Comparison of ENCODE assay signal across 8 cellular contexts in the genomic region with DNA sequence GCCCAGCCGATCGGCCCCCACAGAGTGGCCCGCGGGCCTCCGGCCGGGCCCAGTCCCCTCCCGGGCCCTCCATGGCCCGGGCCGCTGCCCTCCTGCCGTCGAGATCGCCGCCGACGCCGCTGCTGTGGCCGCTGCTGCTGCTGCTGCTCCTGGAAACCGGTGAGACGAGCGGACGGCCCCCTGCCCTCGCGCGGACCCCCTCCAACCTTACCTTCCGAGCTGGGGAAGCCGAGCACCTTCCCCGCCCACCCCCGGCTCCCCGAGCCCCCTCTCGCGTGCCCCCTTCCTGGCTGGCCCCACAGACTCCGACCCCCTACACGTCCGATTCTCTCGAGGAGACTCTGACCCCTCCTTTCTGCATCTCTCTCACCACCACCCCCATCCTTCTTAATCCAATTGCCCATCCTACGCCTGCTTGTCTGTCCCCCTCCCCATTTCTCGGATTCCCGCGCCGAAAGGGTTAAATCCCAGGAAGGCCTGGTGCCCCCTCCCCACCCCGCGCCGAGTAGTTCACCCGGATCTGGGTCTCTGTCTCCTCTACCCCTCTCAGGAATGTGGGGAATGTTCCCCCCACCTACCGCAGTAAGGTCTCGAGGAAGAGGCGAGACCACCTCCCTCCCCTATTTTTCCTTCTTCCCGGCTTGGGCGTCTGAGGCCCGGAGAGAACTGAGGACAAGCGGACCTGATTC. TPM values are rescaled to one million over a fixed set of nuclear protein-coding genes. Genes with fewer than 3 reads are reported as not detected.
DNase-seq lines count a peak whose midpoint lies in the region; ATAC-seq and TF ChIP-seq lines count a peak whose summit lies in the region.

No MANE protein-coding gene starts in this region.

- intact Hi-C loops in posterior vena cava (cut with DNase I), result loop anchor here in 1 of 2 donors (5.0 kb wide), 1 partner anchor 46 kb away; the partner anchor contains the start of gene TOMM40

- ATAC-seq in HG03439 (IDR thresholded peaks at IDR 0.05; ENCODE audit: unreplicated experiment), result no peak

- H3K4me3 Mint-ChIP-seq in chondrocyte (ENCODE audit: unreplicated experiment), result peak overlapping the region; percentile 92

- H3K27ac Mint-ChIP-seq in chondrocyte (ENCODE audit: unreplicated experiment), result peak overlapping the region; percentile 99

- H3K9ac ChIP-seq in Loucy (ENCODE audit: low read depth, low read length, poor library complexity, severe bottlenecking), result peak overlapping the region; percentile 81
- H3K9ac ChIP-seq in mesendoderm (ENCODE audit: low read length), result peak overlapping the region; percentile 95

- H3K4me3 ChIP-seq in Loucy (ENCODE audit: low read length, poor library complexity, severe bottlenecking) (peak overlapping the region; percentile 70), mesendoderm (ENCODE audit: low read length) (peak overlapping the region; percentile 99)

- no peaks in the 10 kb centered on the region for H3K27me3 ChIP-seq in Loucy (ENCODE audit: insufficient read depth, low read length, poor library complexity, severe bottlenecking)
- no peaks in the 10 kb centered on the region for H3K27me3 ChIP-seq in mesendoderm (ENCODE audit: insufficient read depth, low read length, poor library complexity)

- H4K20me1 ChIP-seq in Loucy (ENCODE audit: insufficient read depth, low read length, poor library complexity, severe bottlenecking), result peaks cover 5% of the 10 kb centered on the region

- H3K79me1 ChIP-seq in mesendoderm (ENCODE audit: low read length), result peaks cover 10% of the 10 kb centered on the region

- H3K79me2 ChIP-seq in Loucy (ENCODE audit: insufficient read depth, low read length) (no peaks in the 10 kb centered on the region), mesendoderm (ENCODE audit: control insufficient read depth, insufficient read depth, low read length) (peaks cover 46% of the 10 kb centered on the region)

- H2BK5ac ChIP-seq in mesendoderm (ENCODE audit: low read length), result peak overlapping the region; percentile 91

- no peaks in the 10 kb centered on the region for H3K36me3 Mint-ChIP-seq in chondrocyte (ENCODE audit: low read depth)

- H3K4ac ChIP-seq in mesendoderm (ENCODE audit: low read depth, low read length), result peak overlapping the region; percentile 99

- H3K4me1 ChIP-seq in Loucy (ENCODE audit: insufficient read depth, low read length, poor library complexity, severe bottlenecking) (peaks cover 39% of the 10 kb centered on the region), mesendoderm (ENCODE audit: control insufficient read depth, low read depth, low read length) (peaks cover 7% of the 10 kb centered on the region)

- no peak overlapping the region for H4K5ac ChIP-seq in mesendoderm (ENCODE audit: low read length)

- H3K9me3 ChIP-seq in Loucy (ENCODE audit: insufficient read depth, low read depth, low read length), result no peaks in the 10 kb centered on the region

- H2BK120ac ChIP-seq in mesendoderm (ENCODE audit: low read depth, low read length), result peak overlapping the region; percentile 83

- H3K9me3 Mint-ChIP-seq in chondrocyte (ENCODE audit: low read depth), result no peaks in the 10 kb centered on the region

- H3K27ac ChIP-seq in C4-2B (peak overlapping the region; percentile 76), mesendoderm (ENCODE audit: low read depth, low read length) (peak overlapping the region; percentile 98)

- TF ChIP-seq CTCF in C4-2B (conservative IDR thresholded peaks at IDR 0.05) (no peak), Loucy (conservative IDR thresholded peaks at IDR 0.05; ENCODE audit: low read length) (no peak), chondrocyte (IDR thresholded peaks at IDR 0.05) (no peak)

- H3K4me1 Mint-ChIP-seq in chondrocyte (ENCODE audit: low read depth), result peaks cover 33% of the 10 kb centered on the region

- H3F3A ChIP-seq in Loucy (ENCODE audit: low read depth), result no peaks in the 10 kb centered on the region

- H4K8ac ChIP-seq in mesendoderm (ENCODE audit: low read depth, low read length), result no peak overlapping the region

- peak overlapping the region; percentile 99 for H3K18ac ChIP-seq in mesendoderm (ENCODE audit: low read length)

- WGBS in mesendoderm (ENCODE audit: extremely low coverage, insufficient coverage, low lambda C conversion rate), result no CpG with 5 or more reads among the region's 51 CpGs

- H3K56ac ChIP-seq in mesendoderm (ENCODE audit: low read length), result peak overlapping the region; percentile 96

- no peaks in the 10 kb centered on the region for H3K9me2 ChIP-seq in Loucy (replicated peaks; ENCODE audit: low read depth, low read length)

- peak overlapping the region; percentile 87 for H2AFZ ChIP-seq in Loucy (ENCODE audit: low read length)

- no peaks in the 10 kb centered on the region for H3K27me3 Mint-ChIP-seq in chondrocyte (ENCODE audit: low read depth)

- H3K23ac ChIP-seq in mesendoderm (ENCODE audit: low read length), result peak overlapping the region; percentile 72

- no peak overlapping the region for H2BK15ac ChIP-seq in mesendoderm (replicated peaks; ENCODE audit: low read depth)

- H3K36me3 ChIP-seq in Loucy (ENCODE audit: insufficient read depth, low read length), result no peaks in the 10 kb centered on the region
- H3K36me3 ChIP-seq in mesendoderm (ENCODE audit: control insufficient read depth, insufficient read depth, low read length), result peaks cover 1% of the 10 kb centered on the region

- no peak overlapping the region for H2AK5ac ChIP-seq in mesendoderm (ENCODE audit: low read length)

- H3K4me2 ChIP-seq in Loucy (ENCODE audit: low read depth, low read length, poor library complexity, severe bottlenecking) (peak overlapping the region; percentile 70), mesendoderm (ENCODE audit: low read length) (peak overlapping the region; percentile 92)

- DNase-seq in chondrocyte (ENCODE audit: low spot score) (no peak), mesendoderm (peak; percentile 98), posterior vena cava (ENCODE audit: low spot score) (no peak), DMS153 treated with DMSO at 0.1 percent for 48 hours (lab: John Stamatoyannopoulos, UW; ENCODE audit: unreplicated experiment) (no peak), UCSD-AML1 (lab: John Stamatoyannopoulos, UW; ENCODE audit: unreplicated experiment) (no peak)

RNA-seq across cellular contexts. Expression of gene NECTIN2, which starts 0.5 kb away (rescaled TPM):
- total RNA-seq in chondrocyte, result 88.9 to 120 TPM (median 116 TPM) in 3 replicates
- 190 TPM for polyA plus RNA-seq in mesendoderm (2013, experiment 1 of 2)
- polyA plus RNA-seq in mesendoderm (2013, experiment 2 of 2), result 188 TPM
- 10 to 100 TPM; 48.9 to 59.8 TPM for total RNA-seq in posterior vena cava

RNA-seq across cellular contexts. Expression of gene BCAM, which starts 37.7 kb away (rescaled TPM):
- 4.3 to 15.1 TPM (median 14.0 TPM) in 3 replicates for total RNA-seq in chondrocyte
- polyA plus RNA-seq in mesendoderm (2013, experiment 1 of 2), result 36.8 TPM
- polyA plus RNA-seq in mesendoderm (2013, experiment 2 of 2), result 35.8 TPM
- 10 to 100 TPM; 49.6 to 53.8 TPM for total RNA-seq in posterior vena cava

RNA-seq across cellular contexts. Expression of gene TOMM40, which starts 44.5 kb away (rescaled TPM):
- total RNA-seq in chondrocyte (39.0 to 46.1 TPM (median 40.9 TPM) in 3 replicates), posterior vena cava (10 to 100 TPM; 27.8 to 29.9 TPM)
- 167 TPM for polyA plus RNA-seq in mesendoderm (2013, experiment 1 of 2)
- polyA plus RNA-seq in mesendoderm (2013, experiment 2 of 2), result 165 TPM

RNA-seq across cellular contexts. Expression of gene APOE, which starts 59.0 kb away (rescaled TPM):
- 47.1 to 178 TPM (median 170 TPM) in 3 replicates for total RNA-seq in chondrocyte
- polyA plus RNA-seq in mesendoderm (2013, experiment 1 of 2), result 299 TPM
- polyA plus RNA-seq in mesendoderm (2013, experiment 2 of 2), result 297 TPM
- 10 to 100 TPM; 16.8 to 57.8 TPM for total RNA-seq in posterior vena cava
